In genomic region chr11:75603791-75604736, GRCh38 we compare ENCODE assay signal across 13 cellular contexts. TPM values are rescaled to one million over a fixed set of nuclear protein-coding genes. Genes with fewer than 3 reads are reported as not detected.
DNase-seq lines count a peak whose midpoint lies in the region; ATAC-seq, FAIRE-seq and TF ChIP-seq lines count a peak whose summit lies in the region.
"Had no signal": no experiment of that assay in that cellular context is flagged by ENCODE, and none has a peak within 500 bp of the region (broad histone marks: within the 10 kb centered on the region; RNA-seq: fewer than 3 reads in every experiment).

No MANE protein-coding gene starts in this region.

- H3K4me3 ChIP-seq in AG04449 (ENCODE audit: low read depth, low read length) (peak overlapping the region; percentile 10; the same call in 1 of the 2 replicates), body of pancreas (no peak overlapping the region), keratinocyte (ENCODE audit: control insufficient read depth in 2 of 3, extremely low read depth in 1 of 3, insufficient read depth in 2 of 3, low read depth in 1 of 3, low read length in 3 of 3) (no peak overlapping the region), tibial nerve (no peak overlapping the region)
- H3K4me3 ChIP-seq: hepatocyte had no signal

- H3K9me3 ChIP-seq in body of pancreas (no peaks in the 10 kb centered on the region), keratinocyte (ENCODE audit: control insufficient read depth, low read depth, low read length) (no peaks in the 10 kb centered on the region), tibial nerve (no peaks in the 10 kb centered on the region)

- no peaks in the 10 kb centered on the region for H3K79me2 ChIP-seq in keratinocyte (ENCODE audit: control insufficient read depth, insufficient read depth, low read length)
- H3K79me2 ChIP-seq: hepatocyte had no signal

- H3K9me1 ChIP-seq in keratinocyte (ENCODE audit: control insufficient read depth, extremely low read depth, insufficient read depth, low read length): no peaks in the 10 kb centered on the region

- dilution Hi-C loops in keratinocyte (cut with MboI; ENCODE audit: extremely low pct_ligation_motif_present, low sequenced_read_pairs): no loop called here

- TF ChIP-seq CTCF in AG04449 (IDR thresholded peaks at IDR 0.05; ENCODE audit: insufficient read depth, low read length, missing control alignments) (no peak), body of pancreas (IDR thresholded peaks at IDR 0.05) (no peak), keratinocyte (optimal IDR thresholded peaks at IDR 0.05 in 1 of 3, IDR thresholded peaks at IDR 0.05 in 1 of 3, conservative IDR thresholded peaks at IDR 0.05 in 1 of 3; ENCODE audit: extremely low read depth in 1 of 3, insufficient read depth in 2 of 3, low read length in 3 of 3) (no peak), tibial nerve (IDR thresholded peaks at IDR 0.05) (no peak)

- H3K27ac ChIP-seq in body of pancreas: peak overlapping the region in 1 of 4 donors; percentile 36
- no peak overlapping the region for H3K27ac ChIP-seq in keratinocyte (ENCODE audit: control insufficient read depth, insufficient read depth, low read length)
- H3K27ac ChIP-seq in tibial nerve: no peak overlapping the region
- H3K27ac ChIP-seq: hepatocyte had no signal

- intact Hi-C loops in body of pancreas (cut with DNase I): no loop called here

- DNase-seq in AG04449 (ENCODE audit: low read depth, low spot score) (peak; percentile 84), HS-27A (ENCODE audit: low read depth) (peak; percentile 84), body of pancreas (no peak), keratinocyte (ENCODE audit: low read depth, low spot score) (no peak), HK-2 (ENCODE audit: unreplicated experiment) (no peak), tibial nerve (ENCODE audit: low spot score in 2 of 2) (no peak), amygdala (lab: John Stamatoyannopoulos, UW) (no peak)
- DNase-seq: CD8-positive, alpha-beta memory T cell; NCI-H1105 had no signal

- CTCF ChIA-PET in AG04449 (lab: Yijun Ruan, JAX): interaction anchor here (1.1 to 3.4 kb wide), 4 partner anchors 9 to 58 kb away, joined by 3 to 9 read pairs (median 6); no protein-coding TSS in a partner anchor

- 68 to 76% methylated on average over 16 of the region's 16 CpGs for WGBS in body of pancreas, 2 donors
- WGBS in tibial nerve, 2 donors: 83 to 88% methylated on average over 16 of the region's 16 CpGs

- H3K9ac ChIP-seq in keratinocyte (ENCODE audit: control insufficient read depth, extremely low read depth, insufficient read depth, low read length): no peak overlapping the region

- no peak for TF ChIP-seq EP300 in tibial nerve (IDR thresholded peaks at IDR 0.05)

- H3K4me2 ChIP-seq in keratinocyte (ENCODE audit: control insufficient read depth, extremely low read depth, insufficient read depth, low read depth, low read length): peak overlapping the region; percentile 0
- H3K4me2 ChIP-seq: hepatocyte had no signal

- TF ChIP-seq POLR2A in body of pancreas (IDR thresholded peaks at IDR 0.05) (no peak), tibial nerve (IDR thresholded peaks at IDR 0.05) (no peak)

- no peak overlapping the region for H2AFZ ChIP-seq in keratinocyte (ENCODE audit: control insufficient read depth, low read length)
- H2AFZ ChIP-seq: hepatocyte had no signal

- H3K27me3 ChIP-seq in body of pancreas (no peaks in the 10 kb centered on the region), keratinocyte (ENCODE audit: control insufficient read depth, extremely low read depth, insufficient read depth, low read length) (no peaks in the 10 kb centered on the region), tibial nerve (no peaks in the 10 kb centered on the region)
- H3K27me3 ChIP-seq: hepatocyte had no signal

- no peaks in the 10 kb centered on the region for H4K20me1 ChIP-seq in keratinocyte (ENCODE audit: control insufficient read depth, extremely low read depth, insufficient read depth, low read length)

- peak; percentile 23 for FAIRE-seq in keratinocyte (lab: Jason Lieb, UNC)
- FAIRE-seq: TTC549 had no signal

- POLR2A ChIA-PET in AG04449 (lab: Yijun Ruan, JAX): interaction anchor here (1.1 to 2.5 kb wide), 3 partner anchors 20 to 50 kb away, joined by 4 to 6 read pairs (median 6); no protein-coding TSS in a partner anchor

- no peaks in the 10 kb centered on the region for H3K36me3 ChIP-seq in body of pancreas (replicated peaks in 1 of 2; ENCODE audit: insufficient read depth in 1 of 2, low read depth in 2 of 2)
- H3K36me3 ChIP-seq in keratinocyte (ENCODE audit: control insufficient read depth in 2 of 2, extremely low read depth in 1 of 2, insufficient read depth in 2 of 2, low read length in 2 of 2): no peaks in the 10 kb centered on the region
- H3K36me3 ChIP-seq in tibial nerve: peaks cover 0 to 8% (median 0%) of the 10 kb centered on the region in 3 donors

- ATAC-seq in body of pancreas: peak; percentile 30
- ATAC-seq in HG03354 (IDR thresholded peaks at IDR 0.05; ENCODE audit: poor library complexity, severe bottlenecking, unreplicated experiment): no peak
- ATAC-seq: sciatic nerve had no signal

- H3K4me1 ChIP-seq in body of pancreas (no peaks in the 10 kb centered on the region), keratinocyte (ENCODE audit: control insufficient read depth, extremely low read depth, insufficient read depth, low read length) (peaks cover 16% of the 10 kb centered on the region), tibial nerve (no peaks in the 10 kb centered on the region)

RNA-seq across cellular contexts. Expression of gene SERPINH1, which starts 42.0 kb away (rescaled TPM):
- total RNA-seq in body of pancreas (100 to 1,000 TPM in 1 of 2 donors, 10 to 100 TPM in 1; 78.3 to 166 TPM), tibial nerve (100 to 1,000 TPM; 151 to 358 (median 184) TPM)
- 131 to 152 TPM (median 136 TPM) in 3 replicates for polyA plus RNA-seq in keratinocyte
- 21.2 TPM for polyA plus RNA-seq in keratinocyte (2011; ENCODE audit: low read depth)
- polyA plus RNA-seq in keratinocyte (2011; cell fraction: cytosol; rRNA removed): 55.7 and 96.8 TPM in 2 replicates
- 222 and 300 TPM in 2 replicates for polyA plus RNA-seq in keratinocyte (2011; cell fraction: nucleus; rRNA removed)
- polyA plus RNA-seq in keratinocyte (2012; ENCODE audit: low replicate concordance): 44.1 and 204 TPM in 2 replicates
- polyA minus RNA-seq in keratinocyte: 94.3 to 326 TPM (median 110 TPM) in 3 replicates
- polyA minus RNA-seq in keratinocyte (2011; cell fraction: cytosol; rRNA and poly(A)+ RNA removed): 352 TPM
- polyA minus RNA-seq in keratinocyte (2011; cell fraction: nucleus; rRNA and poly(A)+ RNA removed): 249 and 254 TPM in 2 replicates

Comparison
In these comparisons a context has a peak if more than half of its experiments do, and no peak if none do; other contexts are left out.
1. DNase-seq: peak in AG04449 (single experiment) and HS-27A (single experiment); none in body of pancreas (0 of 4), keratinocyte (single experiment), HK-2 (single experiment), tibial nerve (0 of 2) and amygdala (0 of 56).